In the genomic region with DNA sequence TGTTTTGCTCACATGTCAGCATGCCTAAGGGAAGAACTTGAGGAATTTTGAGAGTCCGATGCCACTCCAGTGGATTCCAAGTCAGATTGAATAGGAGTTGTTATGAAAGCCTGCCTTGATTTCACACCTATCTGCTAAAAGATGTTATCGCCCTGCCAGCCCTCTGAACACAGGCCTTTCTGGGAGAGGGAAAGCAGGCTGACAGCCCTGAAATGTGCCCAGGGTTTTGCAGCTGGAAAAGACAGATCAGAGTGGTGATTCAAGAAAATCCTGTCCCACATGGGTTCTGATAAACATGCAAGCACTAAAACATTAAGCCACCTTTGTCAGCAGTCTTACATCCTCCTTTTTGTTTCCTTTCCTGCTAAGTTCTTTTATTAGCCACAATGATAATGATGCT, we compare ENCODE assay signal across 1 cellular context.
TF ChIP-seq lines count a peak whose summit lies in the region.

No MANE protein-coding gene starts in this region.

TF ChIP-seq in GM23338, 12 proteins besides CTCF, POLR2A, EP300 and RAD21:
- TF ChIP-seq, protein P1, sequence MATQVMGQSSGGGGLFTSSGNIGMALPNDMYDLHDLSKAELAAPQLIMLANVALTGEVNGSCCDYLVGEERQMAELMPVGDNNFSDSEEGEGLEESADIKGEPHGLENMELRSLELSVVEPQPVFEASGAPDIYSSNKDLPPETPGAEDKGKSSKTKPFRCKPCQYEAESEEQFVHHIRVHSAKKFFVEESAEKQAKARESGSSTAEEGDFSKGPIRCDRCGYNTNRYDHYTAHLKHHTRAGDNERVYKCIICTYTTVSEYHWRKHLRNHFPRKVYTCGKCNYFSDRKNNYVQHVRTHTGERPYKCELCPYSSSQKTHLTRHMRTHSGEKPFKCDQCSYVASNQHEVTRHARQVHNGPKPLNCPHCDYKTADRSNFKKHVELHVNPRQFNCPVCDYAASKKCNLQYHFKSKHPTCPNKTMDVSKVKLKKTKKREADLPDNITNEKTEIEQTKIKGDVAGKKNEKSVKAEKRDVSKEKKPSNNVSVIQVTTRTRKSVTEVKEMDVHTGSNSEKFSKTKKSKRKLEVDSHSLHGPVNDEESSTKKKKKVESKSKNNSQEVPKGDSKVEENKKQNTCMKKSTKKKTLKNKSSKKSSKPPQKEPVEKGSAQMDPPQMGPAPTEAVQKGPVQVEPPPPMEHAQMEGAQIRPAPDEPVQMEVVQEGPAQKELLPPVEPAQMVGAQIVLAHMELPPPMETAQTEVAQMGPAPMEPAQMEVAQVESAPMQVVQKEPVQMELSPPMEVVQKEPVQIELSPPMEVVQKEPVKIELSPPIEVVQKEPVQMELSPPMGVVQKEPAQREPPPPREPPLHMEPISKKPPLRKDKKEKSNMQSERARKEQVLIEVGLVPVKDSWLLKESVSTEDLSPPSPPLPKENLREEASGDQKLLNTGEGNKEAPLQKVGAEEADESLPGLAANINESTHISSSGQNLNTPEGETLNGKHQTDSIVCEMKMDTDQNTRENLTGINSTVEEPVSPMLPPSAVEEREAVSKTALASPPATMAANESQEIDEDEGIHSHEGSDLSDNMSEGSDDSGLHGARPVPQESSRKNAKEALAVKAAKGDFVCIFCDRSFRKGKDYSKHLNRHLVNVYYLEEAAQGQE (IDR thresholded peaks at IDR 0.05; ENCODE audit: unreplicated experiment) = no peak
- TF ChIP-seq NANOG (IDR thresholded peaks at IDR 0.05; ENCODE audit: borderline replicate concordance) (no peak), CREB1 (CRISPR knock-in tag; IDR thresholded peaks at IDR 0.05; ENCODE audit: low read depth) (no peak), POLR2AphosphoS5 (IDR thresholded peaks at IDR 0.05; ENCODE audit: low read depth) (no peak), ZNF114 (CRISPR knock-in tag; IDR thresholded peaks at IDR 0.05) (no peak), ZNF331 (CRISPR knock-in tag; IDR thresholded peaks at IDR 0.05; ENCODE audit: low read depth) (no peak), EZH2phosphoT487 (IDR thresholded peaks at IDR 0.05; ENCODE audit: unreplicated experiment) (no peak), EZH2 (IDR thresholded peaks at IDR 0.05; ENCODE audit: low read depth, unreplicated experiment) (no peak), STAT1 (IDR thresholded peaks at IDR 0.05; ENCODE audit: unreplicated experiment) (no peak), JUNB (IDR thresholded peaks at IDR 0.05; ENCODE audit: unreplicated experiment) (no peak)
- TF ChIP-seq, protein P2, sequence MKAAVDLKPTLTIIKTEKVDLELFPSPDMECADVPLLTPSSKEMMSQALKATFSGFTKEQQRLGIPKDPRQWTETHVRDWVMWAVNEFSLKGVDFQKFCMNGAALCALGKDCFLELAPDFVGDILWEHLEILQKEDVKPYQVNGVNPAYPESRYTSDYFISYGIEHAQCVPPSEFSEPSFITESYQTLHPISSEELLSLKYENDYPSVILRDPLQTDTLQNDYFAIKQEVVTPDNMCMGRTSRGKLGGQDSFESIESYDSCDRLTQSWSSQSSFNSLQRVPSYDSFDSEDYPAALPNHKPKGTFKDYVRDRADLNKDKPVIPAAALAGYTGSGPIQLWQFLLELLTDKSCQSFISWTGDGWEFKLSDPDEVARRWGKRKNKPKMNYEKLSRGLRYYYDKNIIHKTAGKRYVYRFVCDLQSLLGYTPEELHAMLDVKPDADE (IDR thresholded peaks at IDR 0.05) = no peak
- TF ChIP-seq, protein P3, sequence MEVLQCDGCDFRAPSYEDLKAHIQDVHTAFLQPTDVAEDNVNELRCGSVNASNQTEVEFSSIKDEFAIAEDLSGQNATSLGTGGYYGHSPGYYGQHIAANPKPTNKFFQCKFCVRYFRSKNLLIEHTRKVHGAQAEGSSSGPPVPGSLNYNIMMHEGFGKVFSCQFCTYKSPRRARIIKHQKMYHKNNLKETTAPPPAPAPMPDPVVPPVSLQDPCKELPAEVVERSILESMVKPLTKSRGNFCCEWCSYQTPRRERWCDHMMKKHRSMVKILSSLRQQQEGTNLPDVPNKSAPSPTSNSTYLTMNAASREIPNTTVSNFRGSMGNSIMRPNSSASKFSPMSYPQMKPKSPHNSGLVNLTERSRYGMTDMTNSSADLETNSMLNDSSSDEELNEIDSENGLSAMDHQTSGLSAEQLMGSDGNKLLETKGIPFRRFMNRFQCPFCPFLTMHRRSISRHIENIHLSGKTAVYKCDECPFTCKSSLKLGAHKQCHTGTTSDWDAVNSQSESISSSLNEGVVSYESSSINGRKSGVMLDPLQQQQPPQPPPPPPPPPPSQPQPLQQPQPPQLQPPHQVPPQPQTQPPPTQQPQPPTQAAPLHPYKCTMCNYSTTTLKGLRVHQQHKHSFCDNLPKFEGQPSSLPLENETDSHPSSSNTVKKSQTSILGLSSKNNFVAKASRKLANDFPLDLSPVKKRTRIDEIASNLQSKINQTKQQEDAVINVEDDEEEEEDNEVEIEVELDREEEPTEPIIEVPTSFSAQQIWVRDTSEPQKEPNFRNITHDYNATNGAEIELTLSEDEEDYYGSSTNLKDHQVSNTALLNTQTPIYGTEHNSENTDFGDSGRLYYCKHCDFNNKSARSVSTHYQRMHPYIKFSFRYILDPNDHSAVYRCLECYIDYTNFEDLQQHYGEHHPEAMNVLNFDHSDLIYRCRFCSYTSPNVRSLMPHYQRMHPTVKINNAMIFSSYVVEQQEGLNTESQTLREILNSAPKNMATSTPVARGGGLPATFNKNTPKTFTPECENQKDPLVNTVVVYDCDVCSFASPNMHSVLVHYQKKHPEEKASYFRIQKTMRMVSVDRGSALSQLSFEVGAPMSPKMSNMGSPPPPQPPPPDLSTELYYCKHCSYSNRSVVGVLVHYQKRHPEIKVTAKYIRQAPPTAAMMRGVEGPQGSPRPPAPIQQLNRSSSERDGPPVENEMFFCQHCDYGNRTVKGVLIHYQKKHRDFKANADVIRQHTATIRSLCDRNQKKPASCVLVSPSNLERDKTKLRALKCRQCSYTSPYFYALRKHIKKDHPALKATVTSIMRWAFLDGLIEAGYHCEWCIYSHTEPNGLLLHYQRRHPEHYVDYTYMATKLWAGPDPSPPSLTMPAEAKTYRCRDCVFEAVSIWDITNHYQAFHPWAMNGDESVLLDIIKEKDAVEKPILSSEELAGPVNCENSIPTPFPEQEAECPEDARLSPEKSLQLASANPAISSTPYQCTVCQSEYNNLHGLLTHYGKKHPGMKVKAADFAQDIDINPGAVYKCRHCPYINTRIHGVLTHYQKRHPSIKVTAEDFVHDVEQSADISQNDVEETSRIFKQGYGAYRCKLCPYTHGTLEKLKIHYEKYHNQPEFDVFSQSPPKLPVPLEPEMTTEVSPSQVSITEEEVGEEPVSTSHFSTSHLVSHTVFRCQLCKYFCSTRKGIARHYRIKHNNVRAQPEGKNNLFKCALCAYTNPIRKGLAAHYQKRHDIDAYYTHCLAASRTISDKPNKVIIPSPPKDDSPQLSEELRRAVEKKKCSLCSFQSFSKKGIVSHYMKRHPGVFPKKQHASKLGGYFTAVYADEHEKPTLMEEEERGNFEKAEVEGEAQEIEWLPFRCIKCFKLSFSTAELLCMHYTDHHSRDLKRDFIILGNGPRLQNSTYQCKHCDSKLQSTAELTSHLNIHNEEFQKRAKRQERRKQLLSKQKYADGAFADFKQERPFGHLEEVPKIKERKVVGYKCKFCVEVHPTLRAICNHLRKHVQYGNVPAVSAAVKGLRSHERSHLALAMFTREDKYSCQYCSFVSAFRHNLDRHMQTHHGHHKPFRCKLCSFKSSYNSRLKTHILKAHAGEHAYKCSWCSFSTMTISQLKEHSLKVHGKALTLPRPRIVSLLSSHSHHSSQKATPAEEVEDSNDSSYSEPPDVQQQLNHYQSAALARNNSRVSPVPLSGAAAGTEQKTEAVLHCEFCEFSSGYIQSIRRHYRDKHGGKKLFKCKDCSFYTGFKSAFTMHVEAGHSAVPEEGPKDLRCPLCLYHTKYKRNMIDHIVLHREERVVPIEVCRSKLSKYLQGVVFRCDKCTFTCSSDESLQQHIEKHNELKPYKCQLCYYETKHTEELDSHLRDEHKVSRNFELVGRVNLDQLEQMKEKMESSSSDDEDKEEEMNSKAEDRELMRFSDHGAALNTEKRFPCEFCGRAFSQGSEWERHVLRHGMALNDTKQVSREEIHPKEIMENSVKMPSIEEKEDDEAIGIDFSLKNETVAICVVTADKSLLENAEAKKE (CRISPR knock-in tag; IDR thresholded peaks at IDR 0.05) = no peak
